Comparison of ENCODE assay signal across 12 cellular contexts in genomic region chr6:40586369-40586768, GRCh38. TPM values are rescaled to one million over a fixed set of nuclear protein-coding genes. Genes with fewer than 3 reads are reported as not detected.
DNase-seq lines count a peak whose midpoint lies in the region; ATAC-seq and TF ChIP-seq lines count a peak whose summit lies in the region.
"Had no signal": no experiment of that assay in that cellular context is flagged by ENCODE, and none has a peak within 500 bp of the region (broad histone marks: within the 10 kb centered on the region; RNA-seq: fewer than 3 reads in every experiment).

No MANE protein-coding gene starts in this region.

- peak overlapping the region; percentile 79 for H2AFZ ChIP-seq in parathyroid adenoma

- H3K4me3 ChIP-seq in HUES6 (ENCODE audit: low read depth, low read length) = peak overlapping the region; percentile 72
- peak overlapping the region; percentile 46 for H3K4me3 ChIP-seq in ectodermal cell (ENCODE audit: insufficient read depth, low read depth, low read length)
- H3K4me3 ChIP-seq in parathyroid adenoma (ENCODE audit: low read depth, low read length) = no peak overlapping the region

- peak; percentile 61 for DNase-seq in NCI-H1105 treated with DMSO at 0.1 percent for 48 hours (lab: John Stamatoyannopoulos, UW)
- no peak for DNase-seq in NCI-H1105 (lab: John Stamatoyannopoulos, UW)
- no peak for DNase-seq in stimulated activated CD4-positive, alpha-beta T cell treated with anti-CD3 and anti-CD28 coated beads, Interleukin-4, amount 100 ng/mL, for 24 hours
- no peak for DNase-seq in left lobe of liver (ENCODE audit: low spot score)
- no peak for DNase-seq in foreskin melanocyte

- H3K9ac ChIP-seq in HUES6 (ENCODE audit: low read length) = no peak overlapping the region
- no peak overlapping the region for H3K9ac ChIP-seq in parathyroid adenoma

- H3K4me2 ChIP-seq in parathyroid adenoma (ENCODE audit: low read length) = peak overlapping the region; percentile 84

- no peaks in the 10 kb centered on the region for H3K36me3 ChIP-seq in HUES6 (ENCODE audit: control insufficient read depth, insufficient read depth, low read length)
- H3K36me3 ChIP-seq in ectodermal cell (ENCODE audit: control insufficient read depth, insufficient read depth, low read length) = no peaks in the 10 kb centered on the region
- H3K36me3 ChIP-seq in parathyroid adenoma (ENCODE audit: control insufficient read depth, insufficient read depth, low read length) = no peaks in the 10 kb centered on the region

- no peaks in the 10 kb centered on the region for H3K79me2 ChIP-seq in parathyroid adenoma

- H3K27me3 ChIP-seq in HUES6 (ENCODE audit: control insufficient read depth, insufficient read depth, low read length) (peaks cover 52% of the 10 kb centered on the region), ectodermal cell (ENCODE audit: control insufficient read depth, insufficient read depth, low read length, poor library complexity, severe bottlenecking) (peaks cover 44% of the 10 kb centered on the region), parathyroid adenoma (ENCODE audit: control insufficient read depth, insufficient read depth, low read length) (no peaks in the 10 kb centered on the region)

- ATAC-seq in left lobe of liver = no peak
- ATAC-seq: HepG2 had no signal

- WGBS in ectodermal cell, 2 experiments = 13 to 19% methylated on average over 15 of the region's 15 CpGs

- no peak for TF ChIP-seq CTCF in parathyroid adenoma (IDR thresholded peaks at IDR 0.05)

- H3K4me1 ChIP-seq in HUES6 (ENCODE audit: control insufficient read depth, insufficient read depth, low read length) (peaks cover 20% of the 10 kb centered on the region), ectodermal cell (ENCODE audit: control insufficient read depth, insufficient read depth, low read length) (peaks cover 25% of the 10 kb centered on the region), parathyroid adenoma (peaks cover 7% of the 10 kb centered on the region)

- 0 out of 2 replicates have a peak, but pooled peaks cover 2% of the 10 kb centered on the region for H3K9me3 ChIP-seq in HUES6 (ENCODE audit: control insufficient read depth, insufficient read depth, low read depth, low read length)
- H3K9me3 ChIP-seq in ectodermal cell (ENCODE audit: control insufficient read depth, low read length) = no peaks in the 10 kb centered on the region
- H3K9me3 ChIP-seq in parathyroid adenoma (ENCODE audit: control insufficient read depth, low read length) = no peaks in the 10 kb centered on the region

- H3K27ac ChIP-seq in HUES6 (ENCODE audit: low read depth, low read length) = no peak overlapping the region
- H3K27ac ChIP-seq in ectodermal cell (ENCODE audit: insufficient read depth, low read depth, low read length, poor library complexity, severe bottlenecking) = no peak overlapping the region
- no peak overlapping the region for H3K27ac ChIP-seq in parathyroid adenoma
- H3K27ac ChIP-seq: RWPE1 had no signal

RNA-seq across cellular contexts. Expression of gene LRFN2, which starts 0.8 kb away (rescaled TPM):
- polyA plus RNA-seq in ectodermal cell (2013, experiment 1 of 4) = 0.15 TPM
- 0.18 TPM for polyA plus RNA-seq in ectodermal cell (2013, experiment 2 of 4)
- polyA plus RNA-seq in ectodermal cell (2013, experiment 3 of 4) = 0.05 TPM
- 0.12 TPM for polyA plus RNA-seq in ectodermal cell (2013, experiment 4 of 4)
- 0.05 TPM for total RNA-seq in left lobe of liver
- total RNA-seq: A172, HepG2, subcutaneous adipose tissue had no signal
- polyA plus RNA-seq: HepG2 had no signal
